ENCODE assay signal across 1 cellular context in genomic region chr19:9818175-9818733, GRCh38.
TF ChIP-seq lines count a peak whose summit lies in the region.

No MANE protein-coding gene starts in this region.

TF ChIP-seq in HepG2, 621 proteins besides CTCF, POLR2A, EP300 and RAD21 (continued from another document and continues in another):
- TF ChIP-seq, protein P1, sequence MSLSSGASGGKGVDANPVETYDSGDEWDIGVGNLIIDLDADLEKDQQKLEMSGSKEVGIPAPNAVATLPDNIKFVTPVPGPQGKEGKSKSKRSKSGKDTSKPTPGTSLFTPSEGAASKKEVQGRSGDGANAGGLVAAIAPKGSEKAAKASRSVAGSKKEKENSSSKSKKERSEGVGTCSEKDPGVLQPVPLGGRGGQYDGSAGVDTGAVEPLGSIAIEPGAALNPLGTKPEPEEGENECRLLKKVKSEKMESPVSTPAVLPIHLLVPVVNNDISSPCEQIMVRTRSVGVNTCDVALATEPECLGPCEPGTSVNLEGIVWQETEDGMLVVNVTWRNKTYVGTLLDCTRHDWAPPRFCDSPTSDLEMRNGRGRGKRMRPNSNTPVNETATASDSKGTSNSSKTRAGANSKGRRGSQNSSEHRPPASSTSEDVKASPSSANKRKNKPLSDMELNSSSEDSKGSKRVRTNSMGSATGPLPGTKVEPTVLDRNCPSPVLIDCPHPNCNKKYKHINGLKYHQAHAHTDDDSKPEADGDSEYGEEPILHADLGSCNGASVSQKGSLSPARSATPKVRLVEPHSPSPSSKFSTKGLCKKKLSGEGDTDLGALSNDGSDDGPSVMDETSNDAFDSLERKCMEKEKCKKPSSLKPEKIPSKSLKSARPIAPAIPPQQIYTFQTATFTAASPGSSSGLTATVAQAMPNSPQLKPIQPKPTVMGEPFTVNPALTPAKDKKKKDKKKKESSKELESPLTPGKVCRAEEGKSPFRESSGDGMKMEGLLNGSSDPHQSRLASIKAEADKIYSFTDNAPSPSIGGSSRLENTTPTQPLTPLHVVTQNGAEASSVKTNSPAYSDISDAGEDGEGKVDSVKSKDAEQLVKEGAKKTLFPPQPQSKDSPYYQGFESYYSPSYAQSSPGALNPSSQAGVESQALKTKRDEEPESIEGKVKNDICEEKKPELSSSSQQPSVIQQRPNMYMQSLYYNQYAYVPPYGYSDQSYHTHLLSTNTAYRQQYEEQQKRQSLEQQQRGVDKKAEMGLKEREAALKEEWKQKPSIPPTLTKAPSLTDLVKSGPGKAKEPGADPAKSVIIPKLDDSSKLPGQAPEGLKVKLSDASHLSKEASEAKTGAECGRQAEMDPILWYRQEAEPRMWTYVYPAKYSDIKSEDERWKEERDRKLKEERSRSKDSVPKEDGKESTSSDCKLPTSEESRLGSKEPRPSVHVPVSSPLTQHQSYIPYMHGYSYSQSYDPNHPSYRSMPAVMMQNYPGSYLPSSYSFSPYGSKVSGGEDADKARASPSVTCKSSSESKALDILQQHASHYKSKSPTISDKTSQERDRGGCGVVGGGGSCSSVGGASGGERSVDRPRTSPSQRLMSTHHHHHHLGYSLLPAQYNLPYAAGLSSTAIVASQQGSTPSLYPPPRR (CRISPR knock-in tag; IDR thresholded peaks at IDR 0.05; ENCODE audit: borderline replicate concordance): no peak
- TF ChIP-seq ZNF776 (CRISPR knock-in tag; IDR thresholded peaks at IDR 0.05) (peak; percentile 54; the same call in 1 of the 2 replicates), HNRNPL (IDR thresholded peaks at IDR 0.05; ENCODE audit: low read depth, low read length) (no peak), IRX3 (CRISPR knock-in tag; IDR thresholded peaks at IDR 0.05; ENCODE audit: borderline replicate concordance, low read depth) (no peak), EEA1 (CRISPR knock-in tag; IDR thresholded peaks at IDR 0.05; ENCODE audit: borderline replicate concordance) (peak; percentile 52; the same call in 1 of the 2 replicates), BORCS8-MEF2B (CRISPR knock-in tag; IDR thresholded peaks at IDR 0.05) (no peak), TCF7 (IDR thresholded peaks at IDR 0.05; ENCODE audit: low read depth) (no peak), SKI (IDR thresholded peaks at IDR 0.05; ENCODE audit: partially characterized antibody) (no peak), KLF16 (CRISPR knock-in tag; IDR thresholded peaks at IDR 0.05) (no peak), CERS6 (CRISPR knock-in tag; IDR thresholded peaks at IDR 0.05) (no peak), E2F1 (CRISPR knock-in tag; IDR thresholded peaks at IDR 0.05) (no peak), PRDM4 (CRISPR knock-in tag; IDR thresholded peaks at IDR 0.05; ENCODE audit: borderline replicate concordance) (no peak), ZFP37 (CRISPR knock-in tag; IDR thresholded peaks at IDR 0.05; ENCODE audit: borderline replicate concordance) (no peak), PBX3 (CRISPR knock-in tag; IDR thresholded peaks at IDR 0.05; ENCODE audit: borderline replicate concordance) (no peak), ETV5 (CRISPR knock-in tag; IDR thresholded peaks at IDR 0.05; ENCODE audit: borderline replicate concordance) (no peak; the same call in 1 of the 2 replicates), KDM6A (CRISPR knock-in tag; IDR thresholded peaks at IDR 0.05; ENCODE audit: low read depth) (no peak), ZNF841 (CRISPR knock-in tag; IDR thresholded peaks at IDR 0.05; ENCODE audit: borderline replicate concordance) (no peak), ZNF160 (CRISPR knock-in tag; IDR thresholded peaks at IDR 0.05) (no peak), HIVEP1 (CRISPR knock-in tag; IDR thresholded peaks at IDR 0.05) (no peak; the same call in 1 of the 2 replicates), DMAP1 (CRISPR knock-in tag; IDR thresholded peaks at IDR 0.05) (no peak), ZMYM3 (CRISPR knock-in tag; IDR thresholded peaks at IDR 0.05) (0 out of 2 replicates have a peak, but pooled peaks have one; percentile 14), ZNF326 (CRISPR knock-in tag; IDR thresholded peaks at IDR 0.05; ENCODE audit: borderline replicate concordance) (no peak), CENPX (CRISPR knock-in tag; IDR thresholded peaks at IDR 0.05) (no peak), SNAI1 (CRISPR knock-in tag; IDR thresholded peaks at IDR 0.05; ENCODE audit: borderline replicate concordance) (peak; percentile 87; the same call in 1 of the 2 replicates), ATF4 (CRISPR knock-in tag; IDR thresholded peaks at IDR 0.05) (no peak), SKIL (CRISPR knock-in tag; IDR thresholded peaks at IDR 0.05; ENCODE audit: borderline replicate concordance) (no peak), DBP (CRISPR knock-in tag; IDR thresholded peaks at IDR 0.05; ENCODE audit: not compliant biosample characterization) (no peak), ZNF792 (CRISPR knock-in tag; IDR thresholded peaks at IDR 0.05) (no peak), FOSL1 (CRISPR knock-in tag; IDR thresholded peaks at IDR 0.05; ENCODE audit: borderline replicate concordance) (0 out of 2 replicates have a peak, but pooled peaks have one; percentile 10)
- TF ChIP-seq, protein P2, sequence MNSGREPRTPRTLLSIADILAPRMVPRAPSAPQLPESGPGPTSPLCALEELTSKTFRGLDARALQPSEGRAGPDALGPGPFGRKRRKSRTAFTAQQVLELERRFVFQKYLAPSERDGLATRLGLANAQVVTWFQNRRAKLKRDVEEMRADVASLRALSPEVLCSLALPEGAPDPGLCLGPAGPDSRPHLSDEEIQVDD (CRISPR knock-in tag; IDR thresholded peaks at IDR 0.05; ENCODE audit: borderline replicate concordance): no peak
- TF ChIP-seq, protein P3, sequence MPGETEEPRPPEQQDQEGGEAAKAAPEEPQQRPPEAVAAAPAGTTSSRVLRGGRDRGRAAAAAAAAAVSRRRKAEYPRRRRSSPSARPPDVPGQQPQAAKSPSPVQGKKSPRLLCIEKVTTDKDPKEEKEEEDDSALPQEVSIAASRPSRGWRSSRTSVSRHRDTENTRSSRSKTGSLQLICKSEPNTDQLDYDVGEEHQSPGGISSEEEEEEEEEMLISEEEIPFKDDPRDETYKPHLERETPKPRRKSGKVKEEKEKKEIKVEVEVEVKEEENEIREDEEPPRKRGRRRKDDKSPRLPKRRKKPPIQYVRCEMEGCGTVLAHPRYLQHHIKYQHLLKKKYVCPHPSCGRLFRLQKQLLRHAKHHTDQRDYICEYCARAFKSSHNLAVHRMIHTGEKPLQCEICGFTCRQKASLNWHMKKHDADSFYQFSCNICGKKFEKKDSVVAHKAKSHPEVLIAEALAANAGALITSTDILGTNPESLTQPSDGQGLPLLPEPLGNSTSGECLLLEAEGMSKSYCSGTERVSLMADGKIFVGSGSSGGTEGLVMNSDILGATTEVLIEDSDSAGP (CRISPR knock-in tag; IDR thresholded peaks at IDR 0.05; ENCODE audit: borderline replicate concordance): no peak
- TF ChIP-seq, protein P4, sequence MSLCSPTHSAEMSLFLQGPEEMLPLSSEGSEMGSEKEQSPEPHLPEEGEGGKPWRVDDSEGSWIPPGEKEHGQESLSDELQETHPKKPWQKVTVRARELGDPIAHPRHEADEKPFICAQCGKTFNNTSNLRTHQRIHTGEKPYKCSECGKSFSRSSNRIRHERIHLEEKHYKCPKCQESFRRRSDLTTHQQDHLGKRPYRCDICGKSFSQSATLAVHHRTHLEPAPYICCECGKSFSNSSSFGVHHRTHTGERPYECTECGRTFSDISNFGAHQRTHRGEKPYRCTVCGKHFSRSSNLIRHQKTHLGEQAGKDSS (CRISPR knock-in tag; IDR thresholded peaks at IDR 0.05; ENCODE audit: borderline replicate concordance, low read depth): no peak
- TF ChIP-seq, protein P5, sequence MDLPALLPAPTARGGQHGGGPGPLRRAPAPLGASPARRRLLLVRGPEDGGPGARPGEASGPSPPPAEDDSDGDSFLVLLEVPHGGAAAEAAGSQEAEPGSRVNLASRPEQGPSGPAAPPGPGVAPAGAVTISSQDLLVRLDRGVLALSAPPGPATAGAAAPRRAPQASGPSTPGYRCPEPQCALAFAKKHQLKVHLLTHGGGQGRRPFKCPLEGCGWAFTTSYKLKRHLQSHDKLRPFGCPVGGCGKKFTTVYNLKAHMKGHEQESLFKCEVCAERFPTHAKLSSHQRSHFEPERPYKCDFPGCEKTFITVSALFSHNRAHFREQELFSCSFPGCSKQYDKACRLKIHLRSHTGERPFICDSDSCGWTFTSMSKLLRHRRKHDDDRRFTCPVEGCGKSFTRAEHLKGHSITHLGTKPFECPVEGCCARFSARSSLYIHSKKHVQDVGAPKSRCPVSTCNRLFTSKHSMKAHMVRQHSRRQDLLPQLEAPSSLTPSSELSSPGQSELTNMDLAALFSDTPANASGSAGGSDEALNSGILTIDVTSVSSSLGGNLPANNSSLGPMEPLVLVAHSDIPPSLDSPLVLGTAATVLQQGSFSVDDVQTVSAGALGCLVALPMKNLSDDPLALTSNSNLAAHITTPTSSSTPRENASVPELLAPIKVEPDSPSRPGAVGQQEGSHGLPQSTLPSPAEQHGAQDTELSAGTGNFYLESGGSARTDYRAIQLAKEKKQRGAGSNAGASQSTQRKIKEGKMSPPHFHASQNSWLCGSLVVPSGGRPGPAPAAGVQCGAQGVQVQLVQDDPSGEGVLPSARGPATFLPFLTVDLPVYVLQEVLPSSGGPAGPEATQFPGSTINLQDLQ (CRISPR knock-in tag; IDR thresholded peaks at IDR 0.05): no peak; the same call in 1 of the 2 replicates
- TF ChIP-seq, protein P6, sequence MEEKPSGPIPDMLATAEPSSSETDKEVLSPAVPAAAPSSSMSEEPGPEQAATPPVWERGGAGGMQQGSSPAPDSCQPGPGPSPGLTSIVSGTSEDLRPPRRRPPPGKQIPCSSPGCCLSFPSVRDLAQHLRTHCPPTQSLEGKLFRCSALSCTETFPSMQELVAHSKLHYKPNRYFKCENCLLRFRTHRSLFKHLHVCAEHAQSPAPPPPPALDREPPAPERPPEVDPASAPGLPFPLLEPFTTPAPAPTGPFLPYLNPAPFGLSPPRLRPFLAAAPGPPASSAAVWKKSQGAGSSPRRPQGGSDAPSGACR (CRISPR knock-in tag; IDR thresholded peaks at IDR 0.05): no peak
